In genomic region chr11:24489477-24489876, GRCh38 we compare ENCODE assay signal across 10 cellular contexts. TPM values are rescaled to one million over a fixed set of nuclear protein-coding genes. Genes with fewer than 3 reads are reported as not detected.
"Had no signal": no experiment of that assay in that cellular context is flagged by ENCODE, and none has a peak within 500 bp of the region (broad histone marks: within the 10 kb centered on the region; RNA-seq: fewer than 3 reads in every experiment).

No MANE protein-coding gene starts in this region.

- FAIRE-seq: H1, H54 had no signal

- DNase-seq: GM23248, GOT3, H7, H9, HCEC 1CT, HFFc6 had no signal

- H3K9ac ChIP-seq: GM23248 had no signal

- H3K4me3 ChIP-seq: GM23248, HAP-1 had no signal

- H3K4me1 ChIP-seq: HAP-1 had no signal

- ATAC-seq: HCT116 had no signal

- H3K27ac ChIP-seq: GM23248 had no signal

- H3K36me3 ChIP-seq: HAP-1 had no signal

- H3K27ac Mint-ChIP-seq: H9, HFFc6 had no signal

- H3K9me3 ChIP-seq: HAP-1 had no signal

- H3K4me3 Mint-ChIP-seq: H9, HFFc6 had no signal

- H2AFZ ChIP-seq: GM23248 had no signal

RNA-seq across cellular contexts. Expression of gene LUZP2, which starts 7.4 kb away (rescaled TPM):
- total RNA-seq: GM23248, HFFc6 had no signal
- polyA plus RNA-seq: GM23248 had no signal
